1 cellular context compared by ENCODE assay signal in genomic region chr7:105005006-105005405, GRCh38.
TF ChIP-seq lines count a peak whose summit lies in the region.

No MANE protein-coding gene starts in this region.

TF ChIP-seq in K562, 482 proteins besides CTCF, POLR2A, EP300 and RAD21:
- TF ChIP-seq POLR2B (IDR thresholded peaks at IDR 0.05; ENCODE audit: low read depth, partially characterized antibody) (peak; percentile 23), SUPT5H (IDR thresholded peaks at IDR 0.05) (0 out of 2 replicates have a peak, but pooled peaks have one; percentile 9)
TF ChIP-seq in K562: peak in this region for 2; not testable (repeated sequence) for 480.
